ENCODE assay signal across 28 cellular contexts in genomic region chr22:42381152-42381551, GRCh38.
"Had no signal": no experiment of that assay in that cellular context is flagged by ENCODE, and none has a peak within 500 bp of the region (broad histone marks: within the 10 kb centered on the region; RNA-seq: fewer than 3 reads in every experiment).

No MANE protein-coding gene starts in this region.

- H3K9ac ChIP-seq: KMS-11, SK-N-SH had no signal

- H3K4me2 ChIP-seq: KMS-11, SK-N-SH had no signal

- ATAC-seq: activated CD4-positive, alpha-beta T cell treated with anti-CD3 and anti-CD28 coated beads for 36 hours; activated T-cell treated with anti-CD3 and anti-CD28 coated beads, Interleukin-2, amount 50 U/mL, for 72 hours; PC-3 had no signal

- H3K36me3 ChIP-seq: breast epithelium, MG63, SJCRH30 had no signal

- H3K27me3 ChIP-seq: breast epithelium, MG63 had no signal

- H3K27ac ChIP-seq: breast epithelium, KMS-11, SJCRH30, VCaP had no signal

- H3K4me1 ChIP-seq: breast epithelium, SJCRH30 had no signal

- DNase-seq: activated CD4-positive, alpha-beta memory T cell treated with anti-CD3 and anti-CD28 coated beads, Interleukin-2, amount 10 ng/mL, durations not matched to agents 7 days and 5 days; activated CD4-positive, alpha-beta T cell treated with anti-CD3 and anti-CD28 coated beads for 36 hours; activated CD4-positive, alpha-beta T cell treated with anti-CD3 and anti-CD28 coated beads, Interleukin-2, amount 50 U/mL, for 1 hour; activated CD8-positive, alpha-beta memory T cell treated with anti-CD3 and anti-CD28 coated beads, Interleukin-2, amount 50 U/mL, for 4 hours; activated gamma-delta T cell treated with Interleukin-2 at 50 U/mL for 16 hours; activated naive CD4-positive, alpha-beta T cell treated with anti-CD3 and anti-CD28 coated beads, Interleukin-2, amount 10 ng/mL, durations not matched to agents 7 days and 5 days; activated naive CD8-positive, alpha-beta T cell treated with anti-CD3 and anti-CD28 coated beads for 36 hours; activated T-cell treated with anti-CD3 and anti-CD28 coated beads, Interleukin-2, amount 50 U/mL, for 72 hours; anterior cingulate cortex; caudate nucleus; MG63; MV-4-11; NCI-H1417 treated with DMSO at 0.1 percent for 48 hours; NCI-H1694; NCI-H2029; NCI-H2107; NCI-H226; NCI-H510A; NCI-H526 treated with DMSO at 0.1 percent for 48 hours; NCI-H82; NK-92 treated with Interleukin-12 subunit alpha and Interleukin-12 subunit beta, amount 100 ng/mL, for 24 hours; PC-3; SJCRH30; SK-N-SH; T-helper 1 cell had no signal

- H3K9me3 ChIP-seq: breast epithelium, MG63, SJCRH30, SK-N-SH had no signal

- H3K4me3 ChIP-seq: breast epithelium, MG63, SJCRH30 had no signal
